Comparison of ENCODE assay signal across 1 cellular context in the genomic region with DNA sequence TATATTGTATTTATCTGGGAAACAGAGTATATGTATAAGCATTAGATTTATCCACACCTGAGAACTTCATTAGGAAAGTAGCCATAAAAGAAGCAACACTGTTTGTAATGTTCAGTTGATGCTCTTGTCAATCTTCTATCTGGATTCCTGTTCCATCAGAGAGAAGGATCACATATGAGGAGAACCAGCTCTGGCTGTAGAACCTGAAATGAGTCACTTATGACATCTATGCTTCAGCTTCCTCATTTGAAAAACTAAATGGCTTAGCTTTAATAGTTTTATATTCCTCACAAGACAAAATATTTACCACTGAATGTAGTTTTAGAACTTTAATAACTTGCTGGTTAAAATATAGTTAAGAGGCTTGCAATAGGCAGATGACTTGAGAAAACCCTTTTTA.
TF ChIP-seq lines count a peak whose summit lies in the region.

No MANE protein-coding gene starts in this region.

TF ChIP-seq in HepG2, 621 proteins besides CTCF, POLR2A, EP300 and RAD21 (continued from another document):
- TF ChIP-seq, protein P1, sequence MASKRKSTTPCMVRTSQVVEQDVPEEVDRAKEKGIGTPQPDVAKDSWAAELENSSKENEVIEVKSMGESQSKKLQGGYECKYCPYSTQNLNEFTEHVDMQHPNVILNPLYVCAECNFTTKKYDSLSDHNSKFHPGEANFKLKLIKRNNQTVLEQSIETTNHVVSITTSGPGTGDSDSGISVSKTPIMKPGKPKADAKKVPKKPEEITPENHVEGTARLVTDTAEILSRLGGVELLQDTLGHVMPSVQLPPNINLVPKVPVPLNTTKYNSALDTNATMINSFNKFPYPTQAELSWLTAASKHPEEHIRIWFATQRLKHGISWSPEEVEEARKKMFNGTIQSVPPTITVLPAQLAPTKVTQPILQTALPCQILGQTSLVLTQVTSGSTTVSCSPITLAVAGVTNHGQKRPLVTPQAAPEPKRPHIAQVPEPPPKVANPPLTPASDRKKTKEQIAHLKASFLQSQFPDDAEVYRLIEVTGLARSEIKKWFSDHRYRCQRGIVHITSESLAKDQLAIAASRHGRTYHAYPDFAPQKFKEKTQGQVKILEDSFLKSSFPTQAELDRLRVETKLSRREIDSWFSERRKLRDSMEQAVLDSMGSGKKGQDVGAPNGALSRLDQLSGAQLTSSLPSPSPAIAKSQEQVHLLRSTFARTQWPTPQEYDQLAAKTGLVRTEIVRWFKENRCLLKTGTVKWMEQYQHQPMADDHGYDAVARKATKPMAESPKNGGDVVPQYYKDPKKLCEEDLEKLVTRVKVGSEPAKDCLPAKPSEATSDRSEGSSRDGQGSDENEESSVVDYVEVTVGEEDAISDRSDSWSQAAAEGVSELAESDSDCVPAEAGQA (IDR thresholded peaks at IDR 0.05; ENCODE audit: low read depth), result no peak
- TF ChIP-seq, protein P1 (CRISPR knock-in tag; IDR thresholded peaks at IDR 0.05; ENCODE audit: borderline replicate concordance), result no peak
- no peak for TF ChIP-seq KMT2A (CRISPR knock-in tag; IDR thresholded peaks at IDR 0.05)
- TF ChIP-seq MAFK (conservative IDR thresholded peaks at IDR 0.05 in 1 of 2, IDR thresholded peaks at IDR 0.05 in 1 of 2; ENCODE audit: low read length in 2 of 2), result no peak
- no peak for TF ChIP-seq IRF9 (CRISPR knock-in tag; IDR thresholded peaks at IDR 0.05; ENCODE audit: borderline replicate concordance)
- no peak for TF ChIP-seq KDM3A (CRISPR knock-in tag; IDR thresholded peaks at IDR 0.05; ENCODE audit: low read depth)
TF ChIP-seq in HepG2: peak in this region for 0.
